8 cellular contexts compared by ENCODE assay signal in the genomic region with DNA sequence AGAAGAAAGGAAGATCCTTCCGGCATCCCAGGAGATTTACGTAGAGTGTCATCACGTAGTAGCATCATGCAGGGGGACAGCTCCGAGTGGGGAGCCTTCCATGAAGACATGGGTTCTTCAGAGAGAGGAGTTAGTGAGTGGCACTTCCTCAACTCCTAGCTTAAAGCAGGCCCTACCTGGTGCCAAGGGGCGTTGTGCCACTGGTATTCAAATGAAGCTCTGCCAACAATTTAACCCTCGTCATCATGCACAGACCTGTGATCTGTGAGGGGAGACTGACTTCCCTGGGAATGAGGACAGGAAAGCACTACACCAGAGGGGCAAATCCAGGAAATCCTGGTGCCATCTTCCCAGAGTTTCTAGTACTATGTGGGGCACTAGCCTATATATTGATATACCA. TPM values are rescaled to one million over a fixed set of nuclear protein-coding genes. Genes with fewer than 3 reads are reported as not detected.
"Had no signal": no experiment of that assay in that cellular context is flagged by ENCODE, and none has a peak within 500 bp of the region (broad histone marks: within the 10 kb centered on the region; RNA-seq: fewer than 3 reads in every experiment).

No MANE protein-coding gene starts in this region.

- ATAC-seq: HepG2, K562 had no signal

- H3K27ac Mint-ChIP-seq: IgD-negative memory B cell had no signal

- H3K4me3 Mint-ChIP-seq: IgD-negative memory B cell had no signal

- DNase-seq: IMR-90, KBM-7, KG1 had no signal

- H3K36me3 Mint-ChIP-seq: IgD-negative memory B cell had no signal

- FAIRE-seq: HepG2, HTR-8/SVneo, K562 had no signal

- H3K9me3 Mint-ChIP-seq: IgD-negative memory B cell had no signal

- H3K4me1 Mint-ChIP-seq: IgD-negative memory B cell had no signal

RNA-seq across cellular contexts. Expression of gene TMEM266, which starts 59.0 kb away (rescaled TPM):
- total RNA-seq: HT-29, IMR-90, K562 had no signal
- polyA plus RNA-seq: HepG2, IMR-90, K562 had no signal
